Comparison of ENCODE assay signal across 8 cellular contexts in genomic region chr20:34112600-34113061, GRCh38. TPM values are rescaled to one million over a fixed set of nuclear protein-coding genes. Genes with fewer than 3 reads are reported as not detected.
DNase-seq lines count a peak whose midpoint lies in the region; ATAC-seq and TF ChIP-seq lines count a peak whose summit lies in the region.

No MANE protein-coding gene starts in this region.

- peak overlapping the region; percentile 69 for H3K27ac ChIP-seq in SU-DHL-6 (ENCODE audit: low read depth, low read length)
- H3K27ac ChIP-seq in endodermal cell (ENCODE audit: low read depth, low read length): peak overlapping the region; percentile 82

- H3K79me2 ChIP-seq in SU-DHL-6 (ENCODE audit: insufficient read depth, low read length): peaks cover 44% of the 10 kb centered on the region

- H3K4me3 ChIP-seq in SU-DHL-6 (ENCODE audit: insufficient read depth, low read length, poor library complexity, severe bottlenecking): peak overlapping the region; percentile 83
- peak overlapping the region; percentile 90 for H3K4me3 ChIP-seq in endodermal cell (ENCODE audit: low read length)
- peak overlapping the region; percentile 65 for H3K4me3 ChIP-seq in mucosa of stomach (ENCODE audit: low read length)

- WGBS in endodermal cell (ENCODE audit: insufficient coverage in 1 of 2, insufficient read length in 1 of 2), 2 experiments: 11 to 19% methylated on average over 16 to 18 of the region's 18 CpGs

- no peak for TF ChIP-seq CTCF in SU-DHL-6 (IDR thresholded peaks at IDR 0.05; ENCODE audit: insufficient read depth, low read length, poor library complexity, severe bottlenecking)
- TF ChIP-seq CTCF in endodermal cell (conservative IDR thresholded peaks at IDR 0.05): no peak

- ATAC-seq in HG03520 (IDR thresholded peaks at IDR 0.05; ENCODE audit: unreplicated experiment) (peak; percentile 8), GM21367 (IDR thresholded peaks at IDR 0.05; ENCODE audit: unreplicated experiment) (no peak)

- peaks cover 3% of the 10 kb centered on the region for H3K27me3 Mint-ChIP-seq in endodermal cell (ENCODE audit: insufficient read depth)

- no peaks in the 10 kb centered on the region for H3K9me3 ChIP-seq in SU-DHL-6 (ENCODE audit: insufficient read depth, low read length)
- no peaks in the 10 kb centered on the region for H3K9me3 ChIP-seq in endodermal cell (ENCODE audit: control insufficient read depth, low read length)
- H3K9me3 ChIP-seq in mucosa of stomach (ENCODE audit: control insufficient read depth, low read length): no peaks in the 10 kb centered on the region

- no peaks in the 10 kb centered on the region for H3K9me2 ChIP-seq in SU-DHL-6 (replicated peaks; ENCODE audit: insufficient read depth, low read length)

- H3K4me1 Mint-ChIP-seq in endodermal cell: peaks cover 22% of the 10 kb centered on the region

- H3K36me3 ChIP-seq in SU-DHL-6 (ENCODE audit: low read length) (peaks cover 20% of the 10 kb centered on the region), endodermal cell (ENCODE audit: control insufficient read depth, insufficient read depth, low read length) (peaks cover 22% of the 10 kb centered on the region), mucosa of stomach (ENCODE audit: control insufficient read depth, insufficient read depth, low read length) (no peaks in the 10 kb centered on the region)

- H3K4me1 ChIP-seq in endodermal cell (ENCODE audit: control insufficient read depth, insufficient read depth, low read length) (no peaks in the 10 kb centered on the region), mucosa of stomach (ENCODE audit: control insufficient read depth, insufficient read depth, low read length) (peaks cover 11% of the 10 kb centered on the region)

- peaks cover 9% of the 10 kb centered on the region; the same call in 1 of the 2 replicates for H3F3A ChIP-seq in SU-DHL-6 (ENCODE audit: insufficient read depth)

- H3K27ac Mint-ChIP-seq in endodermal cell: peak overlapping the region; percentile 98

- peaks cover 23% of the 10 kb centered on the region for H3K36me3 Mint-ChIP-seq in endodermal cell (ENCODE audit: low read depth)

- peak overlapping the region; percentile 99 for H3K4me2 ChIP-seq in SU-DHL-6 (ENCODE audit: low read depth, low read length, poor library complexity, severe bottlenecking)

- H3K9ac ChIP-seq in SU-DHL-6 (ENCODE audit: low read length): peak overlapping the region; percentile 94
- peak overlapping the region; percentile 97 for H3K9ac ChIP-seq in endodermal cell (ENCODE audit: extremely low read depth, low read length, poor library complexity, severe bottlenecking)
- H3K9ac ChIP-seq in mucosa of stomach (ENCODE audit: low read length): peak overlapping the region; percentile 93

- no peaks in the 10 kb centered on the region for H3K9me3 Mint-ChIP-seq in endodermal cell

- H3K27me3 ChIP-seq in SU-DHL-6 (ENCODE audit: low read length) (no peaks in the 10 kb centered on the region), endodermal cell (ENCODE audit: control insufficient read depth, insufficient read depth, low read length, poor library complexity, severe bottlenecking) (no peaks in the 10 kb centered on the region), mucosa of stomach (ENCODE audit: control insufficient read depth, insufficient read depth, low read length) (no peaks in the 10 kb centered on the region)

- H2AFZ ChIP-seq in SU-DHL-6 (ENCODE audit: low read depth, low read length, severe bottlenecking): peak overlapping the region; percentile 89

- H3K4me3 Mint-ChIP-seq in endodermal cell: peak overlapping the region; percentile 89

- peaks cover 32% of the 10 kb centered on the region for H4K20me1 ChIP-seq in SU-DHL-6 (ENCODE audit: low read depth, low read length)

- peak; percentile 32 for DNase-seq in DMS153 treated with DMSO at 0.1 percent for 48 hours (lab: John Stamatoyannopoulos, UW; ENCODE audit: unreplicated experiment)
- DNase-seq in DMS153 (lab: John Stamatoyannopoulos, UW): no peak
- DNase-seq in endodermal cell: no peak
- DNase-seq in middle frontal gyrus (ENCODE audit: extremely low spot score, low spot score): no peak

RNA-seq across cellular contexts. Expression of gene EIF2S2, which starts 0.6 kb away (rescaled TPM):
- 100 to 1,000 TPM; 106 to 144 TPM for total RNA-seq in endodermal cell
- polyA plus RNA-seq in endodermal cell (2013, experiment 1 of 2): 89.9 TPM
- polyA plus RNA-seq in endodermal cell (2013, experiment 2 of 2): 86.4 TPM
